12 cellular contexts compared by ENCODE assay signal in genomic region chr20:3072530-3073250, GRCh38. TPM values are rescaled to one million over a fixed set of nuclear protein-coding genes. Genes with fewer than 3 reads are reported as not detected.
DNase-seq lines count a peak whose midpoint lies in the region; ATAC-seq and TF ChIP-seq lines count a peak whose summit lies in the region.
"Had no signal": no experiment of that assay in that cellular context is flagged by ENCODE, and none has a peak within 500 bp of the region (broad histone marks: within the 10 kb centered on the region; RNA-seq: fewer than 3 reads in every experiment).

No MANE protein-coding gene starts in this region.

- H3K9me3 ChIP-seq in left lung: no peaks in the 10 kb centered on the region

- intact Hi-C loops in activated T-helper 2 cell treated with anti-CD3 and anti-CD28 coated beads, Interferon-gamma antibody, Interleukin-2, Interleukin-4, amounts not matched to agents 10 μg/mL and 5 μg/mL and 100 μg/mL, durations not matched to agents 14 hours and 24 hours and 36 hours (cut with micrococcal nuclease): no loop called here
- intact Hi-C loops in left lung (cut with DNase I): no loop called here

- H3K4me3 ChIP-seq in left lung: peak overlapping the region; percentile 35 to 43

- H3K27ac ChIP-seq in left lung: no peak overlapping the region
- H3K27ac ChIP-seq: epithelial cell of prostate had no signal

- H3K9me3 Mint-ChIP-seq in activated CD8-positive, alpha-beta memory T cell treated with anti-CD3 and anti-CD28 coated beads, Interleukin-2, amount 10 ng/mL, durations not matched to agents 7 days and 5 days (ENCODE audit: low read depth): no peaks in the 10 kb centered on the region
- peaks cover 2% of the 10 kb centered on the region for H3K9me3 Mint-ChIP-seq in activated T-helper 2 cell treated with anti-CD3 and anti-CD28 coated beads, Interferon-gamma antibody, Interleukin-2, Interleukin-4, amounts not matched to agents 10 μg/mL and 5 μg/mL and 100 μg/mL, durations not matched to agents 14 hours and 24 hours and 36 hours
- H3K9me3 Mint-ChIP-seq in stimulated activated naive B cell treated with anti-CD40 and anti-IgM and Interleukin-4, amounts not matched to agents 10 μg/mL and 1 μg/mL and 100 μg/mL, for 72 hours: no peaks in the 10 kb centered on the region

- H3K4me3 Mint-ChIP-seq in activated CD8-positive, alpha-beta memory T cell treated with anti-CD3 and anti-CD28 coated beads, Interleukin-2, amount 10 ng/mL, durations not matched to agents 7 days and 5 days: peak overlapping the region; percentile 39
- H3K4me3 Mint-ChIP-seq in activated T-helper 2 cell treated with anti-CD3 and anti-CD28 coated beads, Interferon-gamma antibody, Interleukin-2, Interleukin-4, amounts not matched to agents 10 μg/mL and 5 μg/mL and 100 μg/mL, durations not matched to agents 14 hours and 24 hours and 36 hours (ENCODE audit: low read depth): peak overlapping the region; percentile 76
- H3K4me3 Mint-ChIP-seq in stimulated activated naive B cell treated with anti-CD40 and anti-IgM and Interleukin-4, amounts not matched to agents 10 μg/mL and 1 μg/mL and 100 μg/mL, for 72 hours: peak overlapping the region; percentile 77 to 81

- H3K27ac Mint-ChIP-seq in activated CD8-positive, alpha-beta memory T cell treated with anti-CD3 and anti-CD28 coated beads, Interleukin-2, amount 10 ng/mL, durations not matched to agents 7 days and 5 days: no peak overlapping the region
- no peak overlapping the region for H3K27ac Mint-ChIP-seq in activated T-helper 2 cell treated with anti-CD3 and anti-CD28 coated beads, Interferon-gamma antibody, Interleukin-2, Interleukin-4, amounts not matched to agents 10 μg/mL and 5 μg/mL and 100 μg/mL, durations not matched to agents 14 hours and 24 hours and 36 hours
- peak overlapping the region; percentile 65 for H3K27ac Mint-ChIP-seq in stimulated activated naive B cell treated with anti-CD40 and anti-IgM and Interleukin-4, amounts not matched to agents 10 μg/mL and 1 μg/mL and 100 μg/mL, for 72 hours

- H3K4me1 ChIP-seq in left lung: peaks cover 5 to 23% of the 10 kb centered on the region in 2 donors

- POLR2A ChIA-PET in GM10248 (lab: Yijun Ruan, JAX): interaction anchor here (0.6 kb wide), 2 partner anchors 22 to 807 kb away, joined by 3 to 5 read pairs; no protein-coding TSS in a partner anchor

- no peaks in the 10 kb centered on the region for H3K36me3 Mint-ChIP-seq in activated CD8-positive, alpha-beta memory T cell treated with anti-CD3 and anti-CD28 coated beads, Interleukin-2, amount 10 ng/mL, durations not matched to agents 7 days and 5 days
- H3K36me3 Mint-ChIP-seq in activated T-helper 2 cell treated with anti-CD3 and anti-CD28 coated beads, Interferon-gamma antibody, Interleukin-2, Interleukin-4, amounts not matched to agents 10 μg/mL and 5 μg/mL and 100 μg/mL, durations not matched to agents 14 hours and 24 hours and 36 hours (ENCODE audit: low read depth): peaks cover 6% of the 10 kb centered on the region
- H3K36me3 Mint-ChIP-seq in stimulated activated naive B cell treated with anti-CD40 and anti-IgM and Interleukin-4, amounts not matched to agents 10 μg/mL and 1 μg/mL and 100 μg/mL, for 72 hours: no peaks in the 10 kb centered on the region

- no peaks in the 10 kb centered on the region for H3K36me3 ChIP-seq in left lung

- ATAC-seq in activated CD8-positive, alpha-beta memory T cell treated with anti-CD3 and anti-CD28 coated beads, Interleukin-2, amount 10 ng/mL, durations not matched to agents 7 days and 5 days: no peak
- ATAC-seq in left lung: no peak
- ATAC-seq in stimulated activated naive B cell treated with anti-CD40 and anti-IgM and Interleukin-4, amounts not matched to agents 10 μg/mL and 1 μg/mL and 100 μg/mL, for 72 hours (replicated peaks): no peak
- no peak for ATAC-seq in GM18861 (IDR thresholded peaks at IDR 0.05; ENCODE audit: unreplicated experiment)

- H3K4me1 Mint-ChIP-seq in activated CD8-positive, alpha-beta memory T cell treated with anti-CD3 and anti-CD28 coated beads, Interleukin-2, amount 10 ng/mL, durations not matched to agents 7 days and 5 days: peaks cover 21% of the 10 kb centered on the region
- H3K4me1 Mint-ChIP-seq in activated T-helper 2 cell treated with anti-CD3 and anti-CD28 coated beads, Interferon-gamma antibody, Interleukin-2, Interleukin-4, amounts not matched to agents 10 μg/mL and 5 μg/mL and 100 μg/mL, durations not matched to agents 14 hours and 24 hours and 36 hours (ENCODE audit: low read depth): peaks cover 24% of the 10 kb centered on the region
- peaks cover 7 to 39% of the 10 kb centered on the region in 2 donors for H3K4me1 Mint-ChIP-seq in stimulated activated naive B cell treated with anti-CD40 and anti-IgM and Interleukin-4, amounts not matched to agents 10 μg/mL and 1 μg/mL and 100 μg/mL, for 72 hours

- H3K27me3 ChIP-seq in left lung: peaks cover 14 to 58% of the 10 kb centered on the region in 2 donors

- TF ChIP-seq CTCF in left lung (IDR thresholded peaks at IDR 0.05) (no peak), GM10248 (IDR thresholded peaks at IDR 0.05; ENCODE audit: control extremely low read depth, extremely low read depth, low read depth, missing control alignments) (no peak)

- H3K27me3 Mint-ChIP-seq in activated CD8-positive, alpha-beta memory T cell treated with anti-CD3 and anti-CD28 coated beads, Interleukin-2, amount 10 ng/mL, durations not matched to agents 7 days and 5 days: peaks cover 27% of the 10 kb centered on the region
- peaks cover 12% of the 10 kb centered on the region for H3K27me3 Mint-ChIP-seq in activated T-helper 2 cell treated with anti-CD3 and anti-CD28 coated beads, Interferon-gamma antibody, Interleukin-2, Interleukin-4, amounts not matched to agents 10 μg/mL and 5 μg/mL and 100 μg/mL, durations not matched to agents 14 hours and 24 hours and 36 hours (ENCODE audit: low read depth)
- H3K27me3 Mint-ChIP-seq in stimulated activated naive B cell treated with anti-CD40 and anti-IgM and Interleukin-4, amounts not matched to agents 10 μg/mL and 1 μg/mL and 100 μg/mL, for 72 hours: peaks cover 16 to 34% of the 10 kb centered on the region in 2 donors

- CTCF ChIA-PET in activated CD8-positive, alpha-beta memory T cell treated with anti-CD3 and anti-CD28 coated beads, Interleukin-2, amount 10 ng/mL, durations not matched to agents 7 days and 5 days (lab: Charles Lee): interaction anchor here (2.3 kb wide), 1 partner anchor 19 kb away, joined by 10 read pairs; no protein-coding TSS in a partner anchor
- CTCF ChIA-PET in GM10248 (lab: Yijun Ruan, JAX): interaction anchor here (1.1 to 1.9 kb wide), 2 partner anchors 19 to 24 kb away, joined by 4 to 8 read pairs; no protein-coding TSS in a partner anchor

- DNase-seq in activated CD8-positive, alpha-beta memory T cell treated with anti-CD3 and anti-CD28 coated beads, Interleukin-2, amount 10 ng/mL, durations not matched to agents 7 days and 5 days: no peak
- DNase-seq in activated CD8-positive, alpha-beta memory T cell treated with anti-CD3 and anti-CD28 coated beads for 24 hours: no peak
- no peak for DNase-seq in activated T-helper 2 cell treated with anti-CD3 and anti-CD28 coated beads, Interferon-gamma antibody, Interleukin-2, Interleukin-4, amounts not matched to agents 10 μg/mL and 5 μg/mL and 100 μg/mL, durations not matched to agents 14 hours and 24 hours and 36 hours (ENCODE audit: low spot score)
- no peak for DNase-seq in left lung
- no peak for DNase-seq in stimulated activated naive B cell treated with anti-CD40 and anti-IgM and Interleukin-4, amounts not matched to agents 10 μg/mL and 1 μg/mL and 100 μg/mL, for 72 hours
- DNase-seq in ACHN: no peak
- DNase-seq in GM10248 (ENCODE audit: extremely low spot score): no peak
- DNase-seq: NCI-H748 treated with DMSO at 0.1 percent for 48 hours, SW 1271 had no signal

- in situ Hi-C loops in ACHN (cut with HindIII; ENCODE audit: low pct_ligation_motif_present, low pct_unique_long_range_greater_than_20kb, low sequenced_read_pairs): no loop called here

RNA-seq across cellular contexts. Expression of gene OXT, which starts 1.3 kb away (rescaled TPM):
- total RNA-seq in activated CD8-positive, alpha-beta memory T cell treated with anti-CD3 and anti-CD28 coated beads, Interleukin-2, amount 10 ng/mL, durations not matched to agents 7 days and 5 days: not detected
- 0.55 TPM in 1 of 2 replicates, not detected in the other for total RNA-seq in activated T-helper 2 cell treated with anti-CD3 and anti-CD28 coated beads, Interferon-gamma antibody, Interleukin-2, Interleukin-4, amounts not matched to agents 10 μg/mL and 5 μg/mL and 100 μg/mL, durations not matched to agents 14 hours and 24 hours and 36 hours
- total RNA-seq in left lung: under 1 TPM in 1 of 2 donors, not detected in 1; 0.55 TPM
- total RNA-seq: A673 had no signal

RNA-seq across cellular contexts. Expression of gene AVP, which starts 11.8 kb away (rescaled TPM):
- total RNA-seq in activated CD8-positive, alpha-beta memory T cell treated with anti-CD3 and anti-CD28 coated beads, Interleukin-2, amount 10 ng/mL, durations not matched to agents 7 days and 5 days: not detected
- not detected in 2 replicates for total RNA-seq in activated T-helper 2 cell treated with anti-CD3 and anti-CD28 coated beads, Interferon-gamma antibody, Interleukin-2, Interleukin-4, amounts not matched to agents 10 μg/mL and 5 μg/mL and 100 μg/mL, durations not matched to agents 14 hours and 24 hours and 36 hours
- not detected for total RNA-seq in left lung
- total RNA-seq: A673 had no signal

RNA-seq across cellular contexts. Expression of gene MRPS26, which starts 26.8 kb away (rescaled TPM):
- total RNA-seq in activated CD8-positive, alpha-beta memory T cell treated with anti-CD3 and anti-CD28 coated beads, Interleukin-2, amount 10 ng/mL, durations not matched to agents 7 days and 5 days: 10 to 100 TPM; 43.0 to 46.7 TPM
- total RNA-seq in activated T-helper 2 cell treated with anti-CD3 and anti-CD28 coated beads, Interferon-gamma antibody, Interleukin-2, Interleukin-4, amounts not matched to agents 10 μg/mL and 5 μg/mL and 100 μg/mL, durations not matched to agents 14 hours and 24 hours and 36 hours: 143 and 148 TPM in 2 replicates
- total RNA-seq in left lung: 10 to 100 TPM; 37.4 to 40.4 TPM

RNA-seq across cellular contexts. Expression of gene GNRH2, which starts 29.3 kb away (rescaled TPM):
- under 1 TPM; 0.55 to 0.63 TPM for total RNA-seq in activated CD8-positive, alpha-beta memory T cell treated with anti-CD3 and anti-CD28 coated beads, Interleukin-2, amount 10 ng/mL, durations not matched to agents 7 days and 5 days
- total RNA-seq in activated T-helper 2 cell treated with anti-CD3 and anti-CD28 coated beads, Interferon-gamma antibody, Interleukin-2, Interleukin-4, amounts not matched to agents 10 μg/mL and 5 μg/mL and 100 μg/mL, durations not matched to agents 14 hours and 24 hours and 36 hours: 3.4 and 3.7 TPM in 2 replicates
- total RNA-seq in left lung: under 1 TPM in 1 of 2 donors, not detected in 1; 0.63 TPM
